In the genomic region with DNA sequence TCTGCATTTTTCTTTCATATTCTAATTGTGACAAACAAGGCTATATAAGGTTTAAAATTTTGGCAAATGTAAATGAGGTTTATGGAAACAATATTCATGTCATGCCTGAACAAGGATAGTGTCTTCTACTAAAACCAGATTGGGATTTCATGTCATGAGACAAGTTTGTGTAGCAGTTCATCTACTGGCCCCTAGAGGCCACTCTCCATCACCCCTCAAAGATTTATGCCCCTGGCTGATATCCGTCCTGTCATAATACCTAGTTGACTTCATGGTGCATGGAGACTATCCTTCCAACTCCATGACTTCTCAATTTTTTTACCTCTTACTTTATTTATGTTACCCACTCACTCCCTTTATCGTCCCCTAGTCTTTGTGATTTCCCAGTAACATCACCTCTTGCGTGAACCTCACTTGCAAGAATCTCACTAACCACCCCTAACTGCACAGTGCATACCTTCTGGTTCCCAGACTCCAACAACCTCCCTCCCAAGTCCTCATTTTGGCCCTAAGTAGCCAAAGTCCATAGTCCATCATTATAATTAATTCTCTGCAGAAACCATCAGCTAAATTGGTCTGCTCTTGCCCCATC, we compare ENCODE assay signal across 8 cellular contexts.
DNase-seq lines count a peak whose midpoint lies in the region; ATAC-seq lines count a peak whose summit lies in the region.

No MANE protein-coding gene starts in this region.

- no peaks in the 10 kb centered on the region for H3K4me1 Mint-ChIP-seq in stimulated activated naive CD8-positive, alpha-beta T cell treated with anti-CD3 and anti-CD28 coated beads, Interleukin-15, amount 100 ng/mL, for 72 hours

- H3K27me3 Mint-ChIP-seq in stimulated activated naive CD8-positive, alpha-beta T cell treated with anti-CD3 and anti-CD28 coated beads, Interleukin-15, amount 100 ng/mL, for 72 hours = no peaks in the 10 kb centered on the region

- H3K4me3 Mint-ChIP-seq in stimulated activated naive CD8-positive, alpha-beta T cell treated with anti-CD3 and anti-CD28 coated beads, Interleukin-15, amount 100 ng/mL, for 72 hours = no peak overlapping the region

- peak; percentile 19 for DNase-seq in activated CD4-positive, alpha-beta T cell treated with anti-CD3 and anti-CD28 coated beads for 48 hours
- DNase-seq in activated CD4-positive, alpha-beta T cell treated with anti-CD3 and anti-CD28 coated beads, Interleukin-2, amount 50 U/mL, for 4 hours = no peak
- DNase-seq in HT1080 (ENCODE audit: low read depth) (peak; percentile 37), SK-MEL-5 (ENCODE audit: low read depth, low spot score) (peak; percentile 75), glomerular visceral epithelial cell (ENCODE audit: extremely low spot score) (peak; percentile 25), mesenteric fat pad (ENCODE audit: low spot score) (no peak)
- peak in 1 of 2 donors; percentile 9 for DNase-seq in stimulated activated naive CD8-positive, alpha-beta T cell treated with anti-CD3 and anti-CD28 coated beads, Interleukin-15, amount 100 ng/mL, for 72 hours

- in situ Hi-C loops in SK-MEL-5 (cut with HindIII; ENCODE audit: low pct_unique_long_range_greater_than_20kb, low sequenced_read_pairs) = no loop called here

- no peak overlapping the region for H3K27ac Mint-ChIP-seq in stimulated activated naive CD8-positive, alpha-beta T cell treated with anti-CD3 and anti-CD28 coated beads, Interleukin-15, amount 100 ng/mL, for 72 hours

- H3K9me3 Mint-ChIP-seq in stimulated activated naive CD8-positive, alpha-beta T cell treated with anti-CD3 and anti-CD28 coated beads, Interleukin-15, amount 100 ng/mL, for 72 hours = no peaks in the 10 kb centered on the region

- peak; percentile 87 for ATAC-seq in GM21619 (IDR thresholded peaks at IDR 0.05; ENCODE audit: unreplicated experiment)
- ATAC-seq in stimulated activated naive CD8-positive, alpha-beta T cell treated with anti-CD3 and anti-CD28 coated beads, Interleukin-15, amount 100 ng/mL, for 72 hours = peak; percentile 55

Comparison
In these comparisons a context has a peak if more than half of its experiments do, and no peak if none do; other contexts are left out.
1. DNase-seq: peak in activated CD4-positive, alpha-beta T cell treated with anti-CD3 and anti-CD28 coated beads for 48 hours (single experiment), HT1080 (single experiment), SK-MEL-5 (single experiment) and glomerular visceral epithelial cell (single experiment); none in activated CD4-positive, alpha-beta T cell treated with anti-CD3 and anti-CD28 coated beads, Interleukin-2, amount 50 U/mL, for 4 hours (0 of 2) and mesenteric fat pad (single experiment).